Comparison of ENCODE assay signal across 27 cellular contexts in the genomic region with DNA sequence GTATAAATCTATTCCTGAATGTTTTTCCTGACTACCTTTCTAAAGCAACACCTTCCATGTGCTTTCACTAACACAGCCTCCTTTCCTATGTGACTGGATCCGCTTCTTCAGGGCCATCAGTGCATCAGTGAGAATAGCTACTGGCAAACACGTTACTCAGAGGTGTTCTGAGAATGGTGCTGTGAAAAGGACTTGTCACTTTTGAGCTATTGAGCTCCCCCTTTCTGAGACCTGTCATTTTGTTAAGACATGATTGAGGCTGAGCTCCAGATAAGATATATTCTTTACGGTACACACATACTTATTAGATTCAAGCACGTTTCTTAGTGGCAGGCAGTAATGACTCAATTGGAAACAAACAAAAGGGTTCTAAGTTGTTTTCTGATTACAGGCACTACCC. TPM values are rescaled to one million over a fixed set of nuclear protein-coding genes. Genes with fewer than 3 reads are reported as not detected.
"Had no signal": no experiment of that assay in that cellular context is flagged by ENCODE, and none has a peak within 500 bp of the region (broad histone marks: within the 10 kb centered on the region; RNA-seq: fewer than 3 reads in every experiment).

No MANE protein-coding gene starts in this region.

- H3K4me3 ChIP-seq: dorsolateral prefrontal cortex, gastrocnemius medialis, lower lobe of right lung, pancreas, smooth muscle cell, thyroid gland, vagina had no signal

- H3K27me3 ChIP-seq: dorsolateral prefrontal cortex, gastrocnemius medialis, neutrophil, pancreas, thyroid gland, vagina had no signal

- FAIRE-seq: keratinocyte, pancreas had no signal

- H3K9me3 ChIP-seq: gastrocnemius medialis, lower lobe of right lung, neutrophil, pancreas, thyroid gland, vagina had no signal

- ATAC-seq: esophagus mucosa; gastrocnemius medialis; left ventricle myocardium superior; lower lobe of right lung; natural killer cell; pancreas; sciatic nerve; stimulated activated naive CD8-positive, alpha-beta T cell treated with anti-CD3 and anti-CD28 coated beads, Interleukin-15, amount 100 ng/mL, for 72 hours had no signal

- H3K27ac ChIP-seq: dorsolateral prefrontal cortex, epithelial cell of prostate, gastrocnemius medialis, lower lobe of right lung, neutrophil, pancreas, thyroid gland, vagina had no signal

- H3K4me1 ChIP-seq: gastrocnemius medialis, lower lobe of right lung, pancreas, thyroid gland, vagina had no signal

- H3K4me2 ChIP-seq: smooth muscle cell had no signal

- DNase-seq: dorsolateral prefrontal cortex; effector CD4-positive, alpha-beta T cell; endodermal cell; foreskin fibroblast; gastrocnemius medialis; left ventricle myocardium superior; lower lobe of right lung; natural killer cell; pancreas; retina; stimulated activated CD4-positive, alpha-beta T cell treated with anti-CD3 and anti-CD28 coated beads, Interleukin-12 subunit alpha, Interleukin-12 subunit beta, amount 100 ng/mL, for 4 hours; stimulated activated CD4-positive, alpha-beta T cell treated with anti-CD3 and anti-CD28 coated beads, Interleukin-1b, Interleukin-23, amount 100 ng/mL, for 48 hours; stimulated activated CD4-positive, alpha-beta T cell treated with anti-CD3 and anti-CD28 coated beads, Interleukin-4, amount 100 ng/mL, for 1 hour; stimulated activated CD8-positive, alpha-beta memory T cell treated with anti-CD3 and anti-CD28 coated beads, Interleukin-4, amount 100 ng/mL, for 48 hours; stimulated activated naive CD4-positive, alpha-beta T cell; stimulated activated naive CD8-positive, alpha-beta T cell treated with anti-CD3 and anti-CD28 coated beads, Interleukin-15, amount 100 ng/mL, for 72 hours; thyroid gland; trophoblast cell had no signal

RNA-seq across cellular contexts. Expression of a gene that starts 45.0 kb away (rescaled TPM):
- total RNA-seq: glomerular endothelial cell, mononuclear cell, natural killer cell had no signal
- polyA plus RNA-seq: keratinocyte had no signal
